Comparison of ENCODE assay signal across 27 cellular contexts in the genomic region with DNA sequence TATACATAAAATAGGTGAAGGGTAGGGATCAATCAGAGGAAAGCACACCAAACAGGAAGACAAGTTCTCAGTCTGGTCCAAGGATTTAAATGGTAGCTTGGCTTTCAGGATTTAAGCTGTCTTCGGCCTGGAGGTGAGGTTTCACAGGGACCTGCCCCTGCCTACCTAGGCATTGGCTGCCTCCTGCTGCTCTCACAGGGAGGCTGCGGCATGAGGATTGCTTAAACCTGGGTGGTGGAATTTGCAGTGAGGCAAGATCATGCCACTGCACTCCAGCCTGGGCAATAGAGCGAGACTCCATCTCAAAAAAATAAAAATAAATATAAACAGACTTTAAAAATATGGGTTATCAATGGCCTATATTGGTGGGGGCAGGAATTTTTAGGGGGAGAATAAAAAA.
"Had no signal": no experiment of that assay in that cellular context is flagged by ENCODE, and none has a peak within 500 bp of the region (broad histone marks: within the 10 kb centered on the region; RNA-seq: fewer than 3 reads in every experiment).

No MANE protein-coding gene starts in this region.

- H3K4me1 ChIP-seq: ascending aorta had no signal

- DNase-seq: activated B cell treated with CpG ODN at 0.5 μM for 24 hours; activated CD4-positive, alpha-beta memory T cell treated with anti-CD3 and anti-CD28 coated beads, Interleukin-2, amount 10 ng/mL, durations not matched to agents 7 days and 5 days; activated CD4-positive, alpha-beta T cell treated with anti-CD3 and anti-CD28 coated beads for 4 hours; activated CD4-positive, alpha-beta T cell treated with anti-CD3 and anti-CD28 coated beads, Interleukin-2, amount 10 ng/mL, durations not matched to agents 7 days and 5 days; activated CD4-positive, alpha-beta T cell treated with anti-CD3 and anti-CD28 coated beads, Interleukin-2, amount 50 U/mL, for 48 hours; activated CD4-positive, CD25-positive, alpha-beta regulatory T cell treated with anti-CD3 and anti-CD28 coated beads, Interleukin-2, amount 50 U/mL, for 72 hours; activated CD8-positive, alpha-beta memory T cell treated with anti-CD3 and anti-CD28 coated beads for 24 hours; activated CD8-positive, alpha-beta memory T cell treated with anti-CD3 and anti-CD28 coated beads, Interleukin-2, amount 10 ng/mL, durations not matched to agents 7 days and 5 days; activated CD8-positive, alpha-beta memory T cell treated with anti-CD3 and anti-CD28 coated beads, Interleukin-2, amount 50 U/mL, for 48 hours; activated CD8-positive, alpha-beta T cell treated with anti-CD3 and anti-CD28 coated beads, Interleukin-2, amount 10 ng/mL, durations not matched to agents 7 days and 5 days; activated effector memory CD4-positive, alpha-beta T cell treated with Interleukin-2 at 50 U/mL for 16 hours; activated gamma-delta T cell; activated naive CD4-positive, alpha-beta T cell treated with anti-CD3 and anti-CD28 coated beads, Interleukin-2, amount 10 ng/mL, durations not matched to agents 7 days and 5 days; activated naive CD4-positive, alpha-beta T cell treated with Interleukin-2 at 50 U/mL for 16 hours; activated naive CD8-positive, alpha-beta T cell treated with anti-CD3 and anti-CD28 coated beads, Interleukin-2, amount 10 ng/mL, durations not matched to agents 7 days and 5 days; activated naive CD8-positive, alpha-beta T cell treated with anti-CD3 and anti-CD28 coated beads, Interleukin-2, amount 50 U/mL, for 24 hours; activated T-cell treated with anti-CD3 and anti-CD28 coated beads, Interleukin-2, amount 50 U/mL, for 24 hours; activated T-cell treated with anti-CD3 and anti-CD28 coated beads, Interleukin-2, amount 50 U/mL, for 48 hours; amygdala; anterior cingulate cortex; caudate nucleus; cerebellar nuclear complex; T-helper 2 cell; T-helper 9 cell had no signal

- H3K4me3 ChIP-seq: ascending aorta, cardiac muscle cell had no signal

- H3K36me3 ChIP-seq: ascending aorta, cardiac muscle cell had no signal

- H3K9me3 ChIP-seq: ascending aorta had no signal

- H3K27ac ChIP-seq: ascending aorta, cardiac muscle cell, VCaP had no signal

- ATAC-seq: activated CD8-positive, alpha-beta memory T cell treated with anti-CD3 and anti-CD28 coated beads, Interleukin-2, amount 10 ng/mL, durations not matched to agents 7 days and 5 days; activated CD8-positive, alpha-beta T cell treated with anti-CD3 and anti-CD28 coated beads, Interleukin-2, amount 10 ng/mL, durations not matched to agents 7 days and 5 days; activated naive CD8-positive, alpha-beta T cell treated with anti-CD3 and anti-CD28 coated beads, Interleukin-2, amount 50 U/mL, for 24 hours had no signal

- H3K27me3 ChIP-seq: ascending aorta, cardiac muscle cell had no signal
